21 cellular contexts compared by ENCODE assay signal in the genomic region with DNA sequence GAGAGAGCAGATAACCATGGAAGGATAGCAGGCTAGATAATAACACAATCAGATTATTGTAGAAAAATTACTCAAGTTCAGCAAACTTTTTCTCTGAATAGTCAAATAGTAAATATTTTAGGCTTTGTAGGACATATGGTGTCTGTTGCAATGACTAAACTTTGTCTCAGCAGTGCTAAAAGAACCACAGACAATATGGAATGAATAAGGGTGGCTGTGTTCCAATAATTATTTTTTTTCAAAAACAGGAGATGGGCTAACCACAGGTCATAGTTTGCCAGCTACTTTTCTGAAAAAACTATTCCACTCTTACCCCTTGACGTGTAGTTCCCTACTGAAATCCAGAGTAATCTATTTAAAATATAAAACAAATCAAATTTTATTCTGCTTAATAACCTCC.
"Had no signal": no experiment of that assay in that cellular context is flagged by ENCODE, and none has a peak within 500 bp of the region (broad histone marks: within the 10 kb centered on the region; RNA-seq: fewer than 3 reads in every experiment).

No MANE protein-coding gene starts in this region.

- H3K4me1 ChIP-seq: esophagus squamous epithelium, gastroesophageal sphincter, psoas muscle, right lobe of liver, spleen, transverse colon had no signal

- H3K4me3 ChIP-seq: esophagus squamous epithelium, gastroesophageal sphincter, mucosa of descending colon, psoas muscle, right lobe of liver, spleen, thoracic aorta, transverse colon had no signal

- H3K27ac ChIP-seq: epithelial cell of prostate, esophagus squamous epithelium, gastroesophageal sphincter, neutrophil, psoas muscle, right lobe of liver, spleen, thoracic aorta, transverse colon had no signal

- ATAC-seq: effector memory CD8-positive, alpha-beta T cell; gastroesophageal sphincter; left lobe of liver; mucosa of descending colon; naive thymus-derived CD8-positive, alpha-beta T cell; psoas muscle; right lobe of liver; stimulated activated memory B cell treated with anti-CD40 and anti-IgM and Interleukin-4, amounts not matched to agents 10 μg/mL and 1 μg/mL and 100 μg/mL, for 72 hours had no signal

- H3K27me3 ChIP-seq: esophagus squamous epithelium, gastroesophageal sphincter, neutrophil, right lobe of liver, spleen, transverse colon had no signal

- H3K9me3 ChIP-seq: esophagus squamous epithelium, neutrophil, psoas muscle, right lobe of liver, thoracic aorta, transverse colon had no signal

- DNase-seq: effector memory CD8-positive, alpha-beta T cell; esophagus squamous epithelium; foreskin fibroblast; glutamatergic neuron; islet precursor cell; mucosa of descending colon; naive thymus-derived CD8-positive, alpha-beta T cell; psoas muscle; retina; right lobe of liver; spleen; stimulated activated CD4-positive, alpha-beta T cell treated with anti-CD3 and anti-CD28 coated beads, Interleukin-15, amount 100 ng/mL, for 24 hours; stimulated activated CD4-positive, alpha-beta T cell treated with anti-CD3 and anti-CD28 coated beads, Interleukin-1b, Interleukin-23, amount 100 ng/mL, for 48 hours; stimulated activated CD4-positive, alpha-beta T cell treated with anti-CD3 and anti-CD28 coated beads, Interleukin-4, amount 100 ng/mL, for 24 hours; transverse colon had no signal

- H3K36me3 ChIP-seq: esophagus squamous epithelium, gastroesophageal sphincter, neutrophil, right lobe of liver, spleen, thoracic aorta, transverse colon had no signal
